In the genomic region with DNA sequence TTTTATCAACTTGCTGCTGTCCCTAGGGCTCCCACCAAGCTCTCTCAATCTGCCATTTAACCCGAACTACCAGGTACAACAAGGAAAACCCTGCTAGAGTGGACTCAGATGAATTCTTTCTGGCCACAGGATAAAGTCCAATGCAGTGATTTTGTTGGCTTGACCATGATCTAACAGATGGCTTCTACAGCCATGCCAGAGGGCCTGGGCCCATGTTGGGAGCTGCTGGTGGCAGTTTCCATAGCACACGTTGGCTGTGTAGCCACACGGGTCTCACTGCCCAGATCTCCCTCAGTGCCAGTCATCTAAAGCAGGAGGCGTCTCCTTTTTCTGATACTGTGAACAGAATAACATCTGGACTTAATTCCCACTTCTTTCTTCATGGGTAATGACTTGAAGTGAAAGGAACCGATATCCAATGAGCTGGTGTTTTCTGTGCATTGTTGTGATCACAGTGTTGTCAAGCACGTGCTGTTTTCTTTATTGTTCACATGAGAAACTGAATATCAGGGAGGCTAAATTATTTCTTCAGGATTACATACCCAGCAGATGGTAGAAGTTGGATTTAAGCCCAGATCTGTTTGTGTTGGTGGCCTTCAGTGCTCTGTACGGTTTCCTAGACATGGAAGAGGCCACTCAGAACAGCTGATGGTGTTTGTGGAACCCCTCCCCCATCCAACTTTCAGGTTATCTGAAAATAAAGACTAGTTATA, we compare ENCODE assay signal across 11 cellular contexts.
A peak's percentile ranks its signal among the peaks of the same experiment; 100 is the strongest.
DNase-seq lines count a peak whose midpoint lies in the region; FAIRE-seq and TF ChIP-seq lines count a peak whose summit lies in the region.
"Had no signal": no experiment of that assay in that cellular context is flagged by ENCODE, and none has a peak within 500 bp of the region (broad histone marks: within the 10 kb centered on the region; RNA-seq: fewer than 3 reads in every experiment).

No MANE protein-coding gene starts in this region.

- no peaks in the 10 kb centered on the region for H3K9me3 Mint-ChIP-seq in glutamatergic neuron (ENCODE audit: unreplicated experiment)
- H3K9me3 Mint-ChIP-seq: activated naive CD4-positive, alpha-beta T cell treated with anti-CD3 and anti-CD28 coated beads for 36 hours had no signal

- no peak overlapping the region for H3K4me3 Mint-ChIP-seq in glutamatergic neuron (ENCODE audit: unreplicated experiment)
- H3K4me3 Mint-ChIP-seq: activated naive CD4-positive, alpha-beta T cell treated with anti-CD3 and anti-CD28 coated beads for 36 hours had no signal

- H3K27me3 Mint-ChIP-seq in glutamatergic neuron (ENCODE audit: unreplicated experiment) = no peaks in the 10 kb centered on the region

- TF ChIP-seq CTCF in glutamatergic neuron (IDR thresholded peaks at IDR 0.05; ENCODE audit: partially characterized antibody, unreplicated experiment) = no peak

- no peaks in the 10 kb centered on the region for H3K36me3 Mint-ChIP-seq in glutamatergic neuron (ENCODE audit: unreplicated experiment)

- H3K27ac Mint-ChIP-seq in glutamatergic neuron (ENCODE audit: unreplicated experiment) = no peak overlapping the region
- H3K27ac Mint-ChIP-seq: activated naive CD4-positive, alpha-beta T cell treated with anti-CD3 and anti-CD28 coated beads for 36 hours had no signal

- FAIRE-seq in H54 (lab: Jason Lieb, UNC) = no peak
- FAIRE-seq: G401.6 had no signal

- H3K4me1 Mint-ChIP-seq in glutamatergic neuron (ENCODE audit: low read depth, unreplicated experiment) = no peaks in the 10 kb centered on the region

- peak; percentile 15 for DNase-seq in COLO668 (lab: John Stamatoyannopoulos, UW; ENCODE audit: unreplicated experiment)
- DNase-seq in LHCN-M2 (ENCODE audit: low read depth) = peak; percentile 54
- peak; percentile 66 for DNase-seq in NCI-H524 treated with DMSO at 0.1 percent for 48 hours (lab: John Stamatoyannopoulos, UW)
- DNase-seq in fibroblast of gingiva (ENCODE audit: low read depth) = peak; percentile 83
- no peak for DNase-seq in H54 (ENCODE audit: insufficient read length, low spot score)
- DNase-seq in T-helper 1 cell = no peak
- DNase-seq in glutamatergic neuron = no peak
- no peak for DNase-seq in GM19240 (ENCODE audit: insufficient read length, low spot score)
- DNase-seq: activated naive CD4-positive, alpha-beta T cell treated with anti-CD3 and anti-CD28 coated beads for 36 hours; stimulated activated CD8-positive, alpha-beta memory T cell treated with anti-CD3 and anti-CD28 coated beads, Interleukin-4, amount 100 ng/mL, for 48 hours had no signal

- no peak for TF ChIP-seq POLR2A in H54 (IDR thresholded peaks at IDR 0.05; ENCODE audit: low read depth, low read length)

Comparison
In these comparisons a context has a peak if more than half of its experiments do, and no peak if none do; other contexts are left out.
1. DNase-seq: peak in COLO668 (single experiment), LHCN-M2 (single experiment), NCI-H524 treated with DMSO at 0.1 percent for 48 hours (single experiment) and fibroblast of gingiva (single experiment); none in H54 (single experiment), T-helper 1 cell (0 of 5), glutamatergic neuron (single experiment) and GM19240 (single experiment).